In the genomic region with DNA sequence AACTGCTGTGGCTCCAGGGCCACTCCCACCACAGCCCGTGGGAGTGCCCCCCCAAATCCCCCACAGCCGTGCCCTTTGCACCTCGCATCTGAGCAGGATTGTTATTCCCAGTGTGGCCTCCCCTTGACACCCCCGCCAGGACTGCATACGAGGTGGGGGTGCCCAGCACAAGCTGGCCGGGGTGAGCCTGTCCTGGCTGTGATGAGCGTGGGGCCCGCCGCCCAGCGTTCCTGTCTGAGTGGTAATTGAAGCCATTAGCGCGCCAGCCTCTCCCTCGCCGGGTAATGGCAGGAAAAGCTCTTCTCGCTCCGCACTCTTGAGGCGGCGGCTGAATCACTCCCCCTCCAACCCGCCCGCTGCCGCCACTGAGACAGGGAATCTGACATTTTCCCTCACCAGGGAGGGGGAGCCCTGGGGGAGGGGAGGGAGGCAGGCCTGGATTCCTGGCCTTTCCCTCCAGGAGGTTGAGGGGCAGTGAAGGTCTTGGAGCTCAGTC, we compare ENCODE assay signal across 1 cellular context.
TF ChIP-seq lines count a peak whose summit lies in the region.

No MANE protein-coding gene starts in this region.

TF ChIP-seq in WTC11, 78 proteins besides CTCF, POLR2A, EP300 and RAD21 (continued from another document):
- no peak for TF ChIP-seq ZNF396 (CRISPR knock-in tag; IDR thresholded peaks at IDR 0.05; ENCODE audit: borderline replicate concordance)
- TF ChIP-seq ZNF263 (CRISPR knock-in tag; IDR thresholded peaks at IDR 0.05; ENCODE audit: low read depth): no peak
- no peak for TF ChIP-seq ZNF423 (CRISPR knock-in tag; IDR thresholded peaks at IDR 0.05)
- no peak for TF ChIP-seq ZBTB21 (CRISPR knock-in tag; IDR thresholded peaks at IDR 0.05; ENCODE audit: borderline replicate concordance)
- no peak for TF ChIP-seq ELF4 (CRISPR knock-in tag; IDR thresholded peaks at IDR 0.05; ENCODE audit: low read depth)
- no peak for TF ChIP-seq FOXP1 (CRISPR knock-in tag; IDR thresholded peaks at IDR 0.05; ENCODE audit: borderline replicate concordance)
- TF ChIP-seq ATF1 (CRISPR knock-in tag; IDR thresholded peaks at IDR 0.05): no peak
- TF ChIP-seq, protein P1, sequence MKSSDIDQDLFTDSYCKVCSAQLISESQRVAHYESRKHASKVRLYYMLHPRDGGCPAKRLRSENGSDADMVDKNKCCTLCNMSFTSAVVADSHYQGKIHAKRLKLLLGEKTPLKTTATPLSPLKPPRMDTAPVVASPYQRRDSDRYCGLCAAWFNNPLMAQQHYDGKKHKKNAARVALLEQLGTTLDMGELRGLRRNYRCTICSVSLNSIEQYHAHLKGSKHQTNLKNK (CRISPR knock-in tag; IDR thresholded peaks at IDR 0.05): no peak
- TF ChIP-seq, protein P2, sequence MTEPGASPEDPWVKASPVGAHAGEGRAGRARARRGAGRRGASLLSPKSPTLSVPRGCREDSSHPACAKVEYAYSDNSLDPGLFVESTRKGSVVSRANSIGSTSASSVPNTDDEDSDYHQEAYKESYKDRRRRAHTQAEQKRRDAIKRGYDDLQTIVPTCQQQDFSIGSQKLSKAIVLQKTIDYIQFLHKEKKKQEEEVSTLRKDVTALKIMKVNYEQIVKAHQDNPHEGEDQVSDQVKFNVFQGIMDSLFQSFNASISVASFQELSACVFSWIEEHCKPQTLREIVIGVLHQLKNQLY (CRISPR knock-in tag; IDR thresholded peaks at IDR 0.05): no peak
- no peak for TF ChIP-seq RELA (CRISPR knock-in tag; IDR thresholded peaks at IDR 0.05; ENCODE audit: borderline replicate concordance)
- TF ChIP-seq ETV6 (CRISPR knock-in tag; IDR thresholded peaks at IDR 0.05): no peak
- TF ChIP-seq, protein P3, sequence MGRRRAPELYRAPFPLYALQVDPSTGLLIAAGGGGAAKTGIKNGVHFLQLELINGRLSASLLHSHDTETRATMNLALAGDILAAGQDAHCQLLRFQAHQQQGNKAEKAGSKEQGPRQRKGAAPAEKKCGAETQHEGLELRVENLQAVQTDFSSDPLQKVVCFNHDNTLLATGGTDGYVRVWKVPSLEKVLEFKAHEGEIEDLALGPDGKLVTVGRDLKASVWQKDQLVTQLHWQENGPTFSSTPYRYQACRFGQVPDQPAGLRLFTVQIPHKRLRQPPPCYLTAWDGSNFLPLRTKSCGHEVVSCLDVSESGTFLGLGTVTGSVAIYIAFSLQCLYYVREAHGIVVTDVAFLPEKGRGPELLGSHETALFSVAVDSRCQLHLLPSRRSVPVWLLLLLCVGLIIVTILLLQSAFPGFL (CRISPR knock-in tag; IDR thresholded peaks at IDR 0.05; ENCODE audit: borderline replicate concordance): no peak
- TF ChIP-seq ZNF219 (CRISPR knock-in tag; IDR thresholded peaks at IDR 0.05; ENCODE audit: borderline replicate concordance): no peak
- TF ChIP-seq TP53 (CRISPR knock-in tag; IDR thresholded peaks at IDR 0.05): no peak
- TF ChIP-seq ZNF671 (CRISPR knock-in tag; IDR thresholded peaks at IDR 0.05): no peak
- TF ChIP-seq, protein P4, sequence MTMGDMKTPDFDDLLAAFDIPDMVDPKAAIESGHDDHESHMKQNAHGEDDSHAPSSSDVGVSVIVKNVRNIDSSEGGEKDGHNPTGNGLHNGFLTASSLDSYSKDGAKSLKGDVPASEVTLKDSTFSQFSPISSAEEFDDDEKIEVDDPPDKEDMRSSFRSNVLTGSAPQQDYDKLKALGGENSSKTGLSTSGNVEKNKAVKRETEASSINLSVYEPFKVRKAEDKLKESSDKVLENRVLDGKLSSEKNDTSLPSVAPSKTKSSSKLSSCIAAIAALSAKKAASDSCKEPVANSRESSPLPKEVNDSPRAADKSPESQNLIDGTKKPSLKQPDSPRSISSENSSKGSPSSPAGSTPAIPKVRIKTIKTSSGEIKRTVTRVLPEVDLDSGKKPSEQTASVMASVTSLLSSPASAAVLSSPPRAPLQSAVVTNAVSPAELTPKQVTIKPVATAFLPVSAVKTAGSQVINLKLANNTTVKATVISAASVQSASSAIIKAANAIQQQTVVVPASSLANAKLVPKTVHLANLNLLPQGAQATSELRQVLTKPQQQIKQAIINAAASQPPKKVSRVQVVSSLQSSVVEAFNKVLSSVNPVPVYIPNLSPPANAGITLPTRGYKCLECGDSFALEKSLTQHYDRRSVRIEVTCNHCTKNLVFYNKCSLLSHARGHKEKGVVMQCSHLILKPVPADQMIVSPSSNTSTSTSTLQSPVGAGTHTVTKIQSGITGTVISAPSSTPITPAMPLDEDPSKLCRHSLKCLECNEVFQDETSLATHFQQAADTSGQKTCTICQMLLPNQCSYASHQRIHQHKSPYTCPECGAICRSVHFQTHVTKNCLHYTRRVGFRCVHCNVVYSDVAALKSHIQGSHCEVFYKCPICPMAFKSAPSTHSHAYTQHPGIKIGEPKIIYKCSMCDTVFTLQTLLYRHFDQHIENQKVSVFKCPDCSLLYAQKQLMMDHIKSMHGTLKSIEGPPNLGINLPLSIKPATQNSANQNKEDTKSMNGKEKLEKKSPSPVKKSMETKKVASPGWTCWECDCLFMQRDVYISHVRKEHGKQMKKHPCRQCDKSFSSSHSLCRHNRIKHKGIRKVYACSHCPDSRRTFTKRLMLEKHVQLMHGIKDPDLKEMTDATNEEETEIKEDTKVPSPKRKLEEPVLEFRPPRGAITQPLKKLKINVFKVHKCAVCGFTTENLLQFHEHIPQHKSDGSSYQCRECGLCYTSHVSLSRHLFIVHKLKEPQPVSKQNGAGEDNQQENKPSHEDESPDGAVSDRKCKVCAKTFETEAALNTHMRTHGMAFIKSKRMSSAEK (CRISPR knock-in tag; IDR thresholded peaks at IDR 0.05; ENCODE audit: borderline replicate concordance): no peak
